2 cellular contexts compared by ENCODE assay signal in genomic region chr14:104563742-104564615, GRCh38.
TF ChIP-seq lines count a peak whose summit lies in the region.

No MANE protein-coding gene starts in this region.

TF ChIP-seq in GM12891, 5 proteins besides CTCF, POLR2A, EP300 and RAD21 (continued from another document):
- no peak for TF ChIP-seq POU2F2 (IDR thresholded peaks at IDR 0.05; ENCODE audit: low read depth, low read length)
- TF ChIP-seq POLR2AphosphoS5 (IDR thresholded peaks at IDR 0.05; ENCODE audit: low read depth, low read length), result no peak
TF ChIP-seq in GM12891: peak in this region for 0.

TF ChIP-seq in HepG2, 621 proteins besides CTCF, POLR2A, EP300 and RAD21:
- TF ChIP-seq ATF2 (CRISPR knock-in tag; IDR thresholded peaks at IDR 0.05), result no peak
- no peak for TF ChIP-seq POLR2G (IDR thresholded peaks at IDR 0.05; ENCODE audit: low read depth, low read length)
- no peak for TF ChIP-seq ZNF558 (CRISPR knock-in tag; IDR thresholded peaks at IDR 0.05; ENCODE audit: borderline replicate concordance)
- no peak for TF ChIP-seq ZNF589 (CRISPR knock-in tag; conservative IDR thresholded peaks at IDR 0.05)
- TF ChIP-seq EZH2 (conservative IDR thresholded peaks at IDR 0.05; ENCODE audit: low read depth, low read length), result 0 out of 2 replicates have a peak, but pooled peaks have one; percentile 58
- no peak for TF ChIP-seq TEF (CRISPR knock-in tag; IDR thresholded peaks at IDR 0.05)
- TF ChIP-seq ZNF891 (CRISPR knock-in tag; IDR thresholded peaks at IDR 0.05), result no peak
- no peak for TF ChIP-seq NR2F6 (IDR thresholded peaks at IDR 0.05)
- peak; percentile 19; the same call in 1 of the 2 replicates for TF ChIP-seq NR2F6 (CRISPR knock-in tag; IDR thresholded peaks at IDR 0.05)
- peak; percentile 31 for TF ChIP-seq YY1 (IDR thresholded peaks at IDR 0.05; ENCODE audit: insufficient read depth, insufficient replicate concordance, low read depth, low read length)
- no peak for TF ChIP-seq ZNF138 (CRISPR knock-in tag; IDR thresholded peaks at IDR 0.05; ENCODE audit: low read depth)
- peak; percentile 90 for TF ChIP-seq STAG1 (CRISPR knock-in tag; IDR thresholded peaks at IDR 0.05)
- no peak for TF ChIP-seq MYC (CRISPR knock-in tag; IDR thresholded peaks at IDR 0.05; ENCODE audit: borderline replicate concordance)
- no peak for TF ChIP-seq HIVEP1 (CRISPR knock-in tag; IDR thresholded peaks at IDR 0.05)
- no peak for TF ChIP-seq TAF15 (IDR thresholded peaks at IDR 0.05; ENCODE audit: low read depth, low read length, poor library complexity, severe bottlenecking)
- no peak for TF ChIP-seq REPIN1 (CRISPR knock-in tag; IDR thresholded peaks at IDR 0.05; ENCODE audit: borderline replicate concordance, low read depth)
- TF ChIP-seq XRCC5 (optimal IDR thresholded peaks at IDR 0.05; ENCODE audit: low read length), result peak; percentile 41
- TF ChIP-seq RELA (CRISPR knock-in tag; IDR thresholded peaks at IDR 0.05), result no peak
- peak; percentile 46; the same call in 1 of the 2 replicates for TF ChIP-seq KDM2A (CRISPR knock-in tag; IDR thresholded peaks at IDR 0.05; ENCODE audit: borderline replicate concordance, low read depth)
- TF ChIP-seq MNT (IDR thresholded peaks at IDR 0.05), result peak; percentile 53; the same call in 1 of the 2 replicates
- no peak for TF ChIP-seq ZNF468 (CRISPR knock-in tag; IDR thresholded peaks at IDR 0.05)
- TF ChIP-seq ZMAT5 (CRISPR knock-in tag; IDR thresholded peaks at IDR 0.05; ENCODE audit: borderline replicate concordance, low read depth), result no peak
- peak; percentile 37; the same call in 1 of the 2 replicates for TF ChIP-seq SMC3 (IDR thresholded peaks at IDR 0.05; ENCODE audit: low read length)
- no peak for TF ChIP-seq SNAPC5 (CRISPR knock-in tag; IDR thresholded peaks at IDR 0.05; ENCODE audit: borderline replicate concordance)
TF ChIP-seq in HepG2: peak in this region for 8.
